1 cellular context compared by ENCODE assay signal in genomic region chr9:26955222-26955903, GRCh38.
TF ChIP-seq lines count a peak whose summit lies in the region.

No MANE protein-coding gene starts in this region.

TF ChIP-seq in HEK293, 187 proteins besides CTCF, POLR2A, EP300 and RAD21 (continued from another document):
- no peak for TF ChIP-seq ZNF692 (tag by site-specific recombination; IDR thresholded peaks at IDR 0.05)
- no peak for TF ChIP-seq ZBTB1 (tag by site-specific recombination; IDR thresholded peaks at IDR 0.05)
- peak; percentile 25; the same call in 1 of the 2 replicates for TF ChIP-seq PATZ1 (tag by site-specific recombination; IDR thresholded peaks at IDR 0.05)
- TF ChIP-seq ZNF548 (tag by site-specific recombination; IDR thresholded peaks at IDR 0.05) = no peak
- TF ChIP-seq ZNF600 (tag by site-specific recombination; IDR thresholded peaks at IDR 0.05) = no peak
- 0 out of 2 replicates have a peak, but pooled peaks have one; percentile 44 for TF ChIP-seq ZBTB44 (tag by site-specific recombination; IDR thresholded peaks at IDR 0.05)
- TF ChIP-seq ZNF175 (tag by site-specific recombination; IDR thresholded peaks at IDR 0.05) = no peak
- TF ChIP-seq SP2 (tag by site-specific recombination; IDR thresholded peaks at IDR 0.05) = peak; percentile 58
- no peak for TF ChIP-seq ZNF501 (tag by site-specific recombination; IDR thresholded peaks at IDR 0.05)
- no peak for TF ChIP-seq ZNF335 (tag by site-specific recombination; conservative IDR thresholded peaks at IDR 0.05)
- TF ChIP-seq ZNF473 (tag by site-specific recombination; IDR thresholded peaks at IDR 0.05) = no peak
- TF ChIP-seq ZNF221 (tag by site-specific recombination; IDR thresholded peaks at IDR 0.05; ENCODE audit: borderline replicate concordance) = no peak
- TF ChIP-seq ZNF174 (tag by site-specific recombination; IDR thresholded peaks at IDR 0.05) = no peak
- no peak for TF ChIP-seq ZNF26 (tag by site-specific recombination; IDR thresholded peaks at IDR 0.05)
- TF ChIP-seq ZSCAN30 (tag by site-specific recombination; IDR thresholded peaks at IDR 0.05) = peak; percentile 64; the same call in 1 of the 2 replicates
- TF ChIP-seq ZNF248 (tag by site-specific recombination; IDR thresholded peaks at IDR 0.05) = no peak
- no peak for TF ChIP-seq ZNF398 (tag by site-specific recombination; IDR thresholded peaks at IDR 0.05)
- no peak for TF ChIP-seq GFI1B (tag by site-specific recombination; IDR thresholded peaks at IDR 0.05)
- no peak for TF ChIP-seq ZNF658 (tag by site-specific recombination; IDR thresholded peaks at IDR 0.05)
- no peak for TF ChIP-seq ZNF747 (tag by site-specific recombination; IDR thresholded peaks at IDR 0.05)
- TF ChIP-seq ZNF704 (tag by site-specific recombination; IDR thresholded peaks at IDR 0.05) = no peak
- TF ChIP-seq KLF1 (tag by site-specific recombination; IDR thresholded peaks at IDR 0.05) = no peak
- no peak for TF ChIP-seq ZFP41 (tag by site-specific recombination; IDR thresholded peaks at IDR 0.05; ENCODE audit: borderline replicate concordance)
- no peak for TF ChIP-seq ZNF530 (tag by site-specific recombination; IDR thresholded peaks at IDR 0.05; ENCODE audit: low read depth)
- no peak for TF ChIP-seq ZNF837 (tag by site-specific recombination; IDR thresholded peaks at IDR 0.05)
- no peak for TF ChIP-seq ZNF18 (tag by site-specific recombination; IDR thresholded peaks at IDR 0.05)
- TF ChIP-seq ZNF768 (tag by site-specific recombination; IDR thresholded peaks at IDR 0.05) = no peak
- peak; percentile 95 for TF ChIP-seq ZNF664 (tag by site-specific recombination; IDR thresholded peaks at IDR 0.05)
- TF ChIP-seq HIC1 (tag by site-specific recombination; IDR thresholded peaks at IDR 0.05) = no peak
- no peak for TF ChIP-seq ZEB2 (tag by site-specific recombination; IDR thresholded peaks at IDR 0.05)
- TF ChIP-seq PRDM6 (tag by site-specific recombination; IDR thresholded peaks at IDR 0.05) = peak; percentile 11
